ENCODE assay signal across 8 cellular contexts in genomic region chr1:21490774-21491482, GRCh38. TPM values are rescaled to one million over a fixed set of nuclear protein-coding genes. Genes with fewer than 3 reads are reported as not detected.
DNase-seq lines count a peak whose midpoint lies in the region; ATAC-seq and TF ChIP-seq lines count a peak whose summit lies in the region.

No MANE protein-coding gene starts in this region.

- ATAC-seq in lower lobe of right lung (peak; percentile 54 to 63), HG03025 (IDR thresholded peaks at IDR 0.05; ENCODE audit: low FRiP score, unreplicated experiment) (no peak), HG02571 (IDR thresholded peaks at IDR 0.05; ENCODE audit: unreplicated experiment) (no peak)

- no peak overlapping the region for H3K9ac ChIP-seq in Loucy (ENCODE audit: low read depth, low read length, poor library complexity, severe bottlenecking)

- no peaks in the 10 kb centered on the region for H4K20me1 ChIP-seq in Loucy (ENCODE audit: insufficient read depth, low read length, poor library complexity, severe bottlenecking)

- H3K27ac ChIP-seq in ascending aorta: no peak overlapping the region
- H3K27ac ChIP-seq in lower lobe of right lung: no peak overlapping the region

- H3K9me2 ChIP-seq in Loucy (replicated peaks; ENCODE audit: low read depth, low read length): no peaks in the 10 kb centered on the region

- no peaks in the 10 kb centered on the region for H3K79me2 ChIP-seq in Loucy (ENCODE audit: insufficient read depth, low read length)

- H3K4me2 ChIP-seq in Loucy (ENCODE audit: low read depth, low read length, poor library complexity, severe bottlenecking): no peak overlapping the region

- TF ChIP-seq CTCF in Loucy (conservative IDR thresholded peaks at IDR 0.05; ENCODE audit: low read length) (peak; percentile 72), ascending aorta (IDR thresholded peaks at IDR 0.05) (peak in 2 of 3 experiments; percentile 16 to 37), lower lobe of right lung (IDR thresholded peaks at IDR 0.05) (peak; percentile 37)

- H3K4me1 ChIP-seq in Loucy (ENCODE audit: insufficient read depth, low read length, poor library complexity, severe bottlenecking) (peaks cover 8% of the 10 kb centered on the region), ascending aorta (no peaks in the 10 kb centered on the region), lower lobe of right lung (no peaks in the 10 kb centered on the region)

- H3K36me3 ChIP-seq in Loucy (ENCODE audit: insufficient read depth, low read length) (no peaks in the 10 kb centered on the region), ascending aorta (no peaks in the 10 kb centered on the region), lower lobe of right lung (no peaks in the 10 kb centered on the region)

- H2AFZ ChIP-seq in Loucy (ENCODE audit: low read length): no peak overlapping the region

- H3K4me3 ChIP-seq in Loucy (ENCODE audit: low read length, poor library complexity, severe bottlenecking) (no peak overlapping the region), ascending aorta (no peak overlapping the region), lower lobe of right lung (no peak overlapping the region)

- no peaks in the 10 kb centered on the region for H3K9me3 ChIP-seq in Loucy (ENCODE audit: insufficient read depth, low read depth, low read length)
- H3K9me3 ChIP-seq in ascending aorta: no peaks in the 10 kb centered on the region
- no peaks in the 10 kb centered on the region for H3K9me3 ChIP-seq in lower lobe of right lung

- intact Hi-C loops in ascending aorta (cut with DNase I) (no loop called here), lower lobe of right lung (cut with DNase I) (no loop called here)

- DNase-seq in NCI-H82 (lab: John Stamatoyannopoulos, UW) (peak; percentile 66), NCI-H82 treated with DMSO at 0.1 percent for 48 hours (lab: John Stamatoyannopoulos, UW; ENCODE audit: unreplicated experiment) (no peak), ascending aorta (ENCODE audit: low spot score in 2 of 2) (peak in 1 of 2 donors; percentile 52), lower lobe of right lung (no peak), NOMO-1 treated with DMSO at 0.1 percent for 48 hours (lab: John Stamatoyannopoulos, UW; ENCODE audit: unreplicated experiment) (no peak)

- no peaks in the 10 kb centered on the region for H3F3A ChIP-seq in Loucy (ENCODE audit: low read depth)

- H3K27me3 ChIP-seq in Loucy (ENCODE audit: insufficient read depth, low read length, poor library complexity, severe bottlenecking) (no peaks in the 10 kb centered on the region), ascending aorta (no peaks in the 10 kb centered on the region), lower lobe of right lung (ENCODE audit: low read depth) (no peaks in the 10 kb centered on the region)

RNA-seq across cellular contexts. Expression of gene ALPL, which starts 18.3 kb away (rescaled TPM):
- 35.3 TPM for total RNA-seq in ascending aorta
- 123 TPM for total RNA-seq in lower lobe of right lung

RNA-seq across cellular contexts. Expression of gene NBPF3, which starts 51.0 kb away (rescaled TPM):
- 3.9 TPM for total RNA-seq in ascending aorta
- 9.5 TPM for total RNA-seq in lower lobe of right lung

Comparison
In these comparisons a context has a peak if more than half of its experiments do, and no peak if none do; other contexts are left out.
1. ATAC-seq: peak in lower lobe of right lung (2 of 2); none in HG03025 (single experiment) and HG02571 (single experiment).
2. Peak in every context shown above with its lines, with median percentiles within 50 percentile points of each other: CTCF ChIP-seq.